7 cellular contexts compared by ENCODE assay signal in genomic region chr14:24137529-24138395, GRCh38. TPM values are rescaled to one million over a fixed set of nuclear protein-coding genes. Genes with fewer than 3 reads are reported as not detected.
A peak's percentile ranks its signal among the peaks of the same experiment; 100 is the strongest.
DNase-seq lines count a peak whose midpoint lies in the region; ATAC-seq and TF ChIP-seq lines count a peak whose summit lies in the region.
"Had no signal": no experiment of that assay in that cellular context is flagged by ENCODE, and none has a peak within 500 bp of the region (broad histone marks: within the 10 kb centered on the region; RNA-seq: fewer than 3 reads in every experiment).

No MANE protein-coding gene starts in this region.

- no peaks in the 10 kb centered on the region for H3K9me3 Mint-ChIP-seq in IgD-negative memory B cell
- H3K9me3 Mint-ChIP-seq in activated naive CD4-positive, alpha-beta T cell treated with anti-CD3 and anti-CD28 coated beads, Interleukin-2, amount 50 U/mL, for 72 hours, result no peaks in the 10 kb centered on the region

- intact Hi-C loops in gastrocnemius medialis (cut with DNase I; ENCODE audit: low total_unique reads), result no loop called here

- DNase-seq in activated naive CD4-positive, alpha-beta T cell treated with anti-CD3 and anti-CD28 coated beads, Interleukin-2, amount 50 U/mL, for 72 hours (ENCODE audit: low spot score in 2 of 2), result no peak
- DNase-seq in gastrocnemius medialis (no peak), KG1 (lab: John Stamatoyannopoulos, UW) (no peak)
- no peak for DNase-seq in effector CD4-positive, alpha-beta T cell
- DNase-seq: foreskin melanocyte, SJCRH30 had no signal

- TF ChIP-seq POLR2A in gastrocnemius medialis (IDR thresholded peaks at IDR 0.05), result no peak

- H3K27me3 ChIP-seq in gastrocnemius medialis, result no peaks in the 10 kb centered on the region
- H3K27me3 ChIP-seq: SJCRH30 had no signal

- H3K4me1 Mint-ChIP-seq in IgD-negative memory B cell, result peaks cover 24 to 40% (median 26%) of the 10 kb centered on the region in 3 donors

- TF ChIP-seq CTCF in gastrocnemius medialis (IDR thresholded peaks at IDR 0.05 in 4 of 5, conservative IDR thresholded peaks at IDR 0.05 in 1 of 5), result no peak

- H3K4me3 ChIP-seq in gastrocnemius medialis, result no peak overlapping the region

- peaks cover 0 to 18% of the 10 kb centered on the region in 2 donors for H3K36me3 ChIP-seq in gastrocnemius medialis

- ATAC-seq in activated naive CD4-positive, alpha-beta T cell treated with anti-CD3 and anti-CD28 coated beads, Interleukin-2, amount 50 U/mL, for 72 hours, result no peak
- ATAC-seq in gastrocnemius medialis, result no peak

- in situ Hi-C loops in gastrocnemius medialis (cut with MboI; ENCODE audit: low sequenced_read_pairs in 4 of 4), result loop anchor here in 1 of 4 donors (25.0 kb wide), 1 partner anchor 825 kb away; the partner anchor contains the start of genes BCL2L2, PABPN1 and PPP1R3E

- H3K27me3 Mint-ChIP-seq in IgD-negative memory B cell, result no peaks in the 10 kb centered on the region

- no peaks in the 10 kb centered on the region for H3K9me3 ChIP-seq in gastrocnemius medialis
- H3K9me3 ChIP-seq: SJCRH30 had no signal

- H3K4me3 Mint-ChIP-seq in IgD-negative memory B cell, result peak overlapping the region; percentile 77 to 98 (median 92)

- H3K27ac ChIP-seq in gastrocnemius medialis, result peak overlapping the region; percentile 92 to 99 (median 96)
- H3K27ac ChIP-seq: SJCRH30 had no signal

- peaks cover 38 to 56% of the 10 kb centered on the region in 2 donors for H3K4me1 ChIP-seq in gastrocnemius medialis

- peaks cover 3% of the 10 kb centered on the region for H3K36me3 Mint-ChIP-seq in IgD-negative memory B cell
- H3K36me3 Mint-ChIP-seq in activated naive CD4-positive, alpha-beta T cell treated with anti-CD3 and anti-CD28 coated beads, Interleukin-2, amount 50 U/mL, for 72 hours, result peaks cover 41 to 44% of the 10 kb centered on the region in 2 donors

- H3K27ac Mint-ChIP-seq in IgD-negative memory B cell, result peak overlapping the region; percentile 78 to 98 (median 95)
- peak overlapping the region; percentile 38 to 76 for H3K27ac Mint-ChIP-seq in activated naive CD4-positive, alpha-beta T cell treated with anti-CD3 and anti-CD28 coated beads, Interleukin-2, amount 50 U/mL, for 72 hours

RNA-seq across cellular contexts. Expression of gene PSME1, which starts 1.8 kb away (rescaled TPM):
- 804 TPM for polyA plus RNA-seq in IgD-negative memory B cell
- total RNA-seq in activated naive CD4-positive, alpha-beta T cell treated with anti-CD3 and anti-CD28 coated beads, Interleukin-2, amount 50 U/mL, for 72 hours, result 100 to 1,000 TPM; 355 to 401 TPM
- total RNA-seq in gastrocnemius medialis, result 100 to 1,000 TPM in 2 of 4 donors, 10 to 100 TPM in 2; 63.3 to 158 (median 87.5) TPM

RNA-seq across cellular contexts. Expression of gene EMC9, which starts 3.6 kb away (rescaled TPM):
- 18.2 TPM for polyA plus RNA-seq in IgD-negative memory B cell
- total RNA-seq in activated naive CD4-positive, alpha-beta T cell treated with anti-CD3 and anti-CD28 coated beads, Interleukin-2, amount 50 U/mL, for 72 hours, result 10 to 100 TPM; 36.8 to 64.2 TPM
- total RNA-seq in gastrocnemius medialis, result 10 to 100 TPM; 13.6 to 18.8 (median 16.3) TPM

RNA-seq across cellular contexts. Expression of gene FITM1, which starts 7.3 kb away (rescaled TPM):
- 1.1 TPM for polyA plus RNA-seq in IgD-negative memory B cell
- 1 to 10 TPM in 1 of 2 donors, under 1 TPM in 1; 0.49 to 2.2 TPM for total RNA-seq in activated naive CD4-positive, alpha-beta T cell treated with anti-CD3 and anti-CD28 coated beads, Interleukin-2, amount 50 U/mL, for 72 hours
- total RNA-seq in gastrocnemius medialis, result 10 to 100 TPM; 45.3 to 91.3 (median 65.4) TPM

RNA-seq across cellular contexts. Expression of gene PSME2, which starts 8.6 kb away (rescaled TPM):
- polyA plus RNA-seq in IgD-negative memory B cell, result 328 TPM
- total RNA-seq in activated naive CD4-positive, alpha-beta T cell treated with anti-CD3 and anti-CD28 coated beads, Interleukin-2, amount 50 U/mL, for 72 hours, result 100 to 1,000 TPM; 452 to 507 TPM
- total RNA-seq in gastrocnemius medialis, result 10 to 100 TPM; 13.7 to 53.2 (median 21.5) TPM

RNA-seq across cellular contexts. Expression of gene RNF31, which starts 9.5 kb away (rescaled TPM):
- 54.3 TPM for polyA plus RNA-seq in IgD-negative memory B cell
- 10 to 100 TPM; 81.5 to 90.7 TPM for total RNA-seq in activated naive CD4-positive, alpha-beta T cell treated with anti-CD3 and anti-CD28 coated beads, Interleukin-2, amount 50 U/mL, for 72 hours
- 100 to 1,000 TPM in 1 of 4 donors, 10 to 100 TPM in 3; 63.3 to 140 (median 82.4) TPM for total RNA-seq in gastrocnemius medialis

Comparison
In these comparisons a context has a peak if more than half of its experiments do, and no peak if none do; other contexts are left out.
1. RNA of gene FITM1, which starts 7.3 kb away (total RNA-seq): 45.3 to 91.3 TPM in gastrocnemius medialis; 0.49 to 2.2 TPM in activated naive CD4-positive, alpha-beta T cell treated with anti-CD3 and anti-CD28 coated beads, Interleukin-2, amount 50 U/mL, for 72 hours; every median in the first group is over 10 times any median in the second.